Comparison of ENCODE assay signal across 8 cellular contexts in genomic region chr11:63671322-63672155, GRCh38. TPM values are rescaled to one million over a fixed set of nuclear protein-coding genes. Genes with fewer than 3 reads are reported as not detected.
DNase-seq lines count a peak whose midpoint lies in the region; ATAC-seq and TF ChIP-seq lines count a peak whose summit lies in the region.

Gene ATL3, minus strand, starts transcription at chr11:63671376. Its CDS starts 41 bp downstream, at chr11:63671335.

- no peaks in the 10 kb centered on the region for H3K27me3 ChIP-seq in muscle layer of colon (ENCODE audit: control insufficient read depth in 1 of 2, insufficient read depth in 2 of 2, low read length in 2 of 2)

- ATAC-seq in GM21717 (IDR thresholded peaks at IDR 0.05; ENCODE audit: unreplicated experiment) (peak; percentile 86), esophagus mucosa (peak; percentile 92)

- H3K4me3 ChIP-seq in Jurkat, Clone E6-1 (ENCODE audit: low read length): peak within 1 kb of the TSS; percentile 65
- peak within 1 kb of the TSS; percentile 57 to 81 for H3K4me3 ChIP-seq in muscle layer of colon (ENCODE audit: low read depth in 1 of 2, low read length in 2 of 2)

- peak within 1 kb of the TSS; percentile 92 for H3K27ac ChIP-seq in muscle layer of colon (ENCODE audit: low read depth, low read length)

- no peaks in the 10 kb centered on the region for H3K36me3 ChIP-seq in muscle layer of colon (ENCODE audit: insufficient read depth, low read length)

- peaks cover 28% of the 10 kb centered on the region for H3K4me1 ChIP-seq in muscle layer of colon (ENCODE audit: insufficient read depth, low read length)

- H3K9me3 ChIP-seq in muscle layer of colon (ENCODE audit: low read length): no peaks in the 10 kb centered on the region

- DNase-seq in DMS153 treated with DMSO at 0.1 percent for 48 hours (lab: John Stamatoyannopoulos, UW; ENCODE audit: unreplicated experiment): peak; percentile 97
- DNase-seq in Jurkat, Clone E6-1 (ENCODE audit: low read depth, low spot score): peak; percentile 93
- peak; percentile 94 to 96 for DNase-seq in activated T-cell treated with anti-CD3 and anti-CD28 coated beads, Interleukin-2, amount 50 U/mL, for 48 hours
- DNase-seq in stimulated activated CD8-positive, alpha-beta memory T cell treated with anti-CD3 and anti-CD28 coated beads, Interleukin-7, amount 100 ng/mL, for 1 hour (ENCODE audit: low read depth in 2 of 2): peak; percentile 89 to 95

- peak within 1 kb of the TSS; percentile 81 for H3K9ac ChIP-seq in muscle layer of colon (ENCODE audit: low read length)

TF ChIP-seq in PFSK-1, 5 proteins besides CTCF, POLR2A, EP300 and RAD21:
- TF ChIP-seq TAF1 (IDR thresholded peaks at IDR 0.05; ENCODE audit: borderline replicate concordance, insufficient read depth, low read length) (peak; percentile 88), POLR2AphosphoS5 (IDR thresholded peaks at IDR 0.05; ENCODE audit: low read depth, low read length) (peak; percentile 76), FOXP2 (optimal IDR thresholded peaks at IDR 0.05; ENCODE audit: borderline replicate concordance, extremely low read depth, extremely low read length, insufficient read depth) (peak; percentile 30), SIN3A (IDR thresholded peaks at IDR 0.05; ENCODE audit: borderline replicate concordance, insufficient read depth, low read length) (peak; percentile 67; the same call in 1 of the 2 replicates), REST (IDR thresholded peaks at IDR 0.05; ENCODE audit: insufficient read depth in 1 of 2, low read depth in 2 of 2, low read length in 2 of 2) (peak in 1 of 2 experiments; percentile 48; a peak in 1 of 4 replicates)
TF ChIP-seq in PFSK-1: peak in this region for 5.

RNA-seq across cellular contexts. Expression of gene ATL3, which starts in this region (rescaled TPM):
- polyA plus RNA-seq in Jurkat, Clone E6-1 (2012; ENCODE audit: insufficient read depth, insufficient read length): 20.6 TPM
- polyA plus RNA-seq in PFSK-1 (2012; ENCODE audit: insufficient read length, low read depth): 11.5 TPM
- 51.9 TPM for total RNA-seq in esophagus mucosa

Comparison
In these comparisons a context has a peak if more than half of its experiments do, and no peak if none do; other contexts are left out.
1. Peak in every context shown above with its lines: DNase-seq, ATAC-seq, H3K4me3 ChIP-seq and H3K27ac ChIP-seq.